1 cellular context compared by ENCODE assay signal in the genomic region with DNA sequence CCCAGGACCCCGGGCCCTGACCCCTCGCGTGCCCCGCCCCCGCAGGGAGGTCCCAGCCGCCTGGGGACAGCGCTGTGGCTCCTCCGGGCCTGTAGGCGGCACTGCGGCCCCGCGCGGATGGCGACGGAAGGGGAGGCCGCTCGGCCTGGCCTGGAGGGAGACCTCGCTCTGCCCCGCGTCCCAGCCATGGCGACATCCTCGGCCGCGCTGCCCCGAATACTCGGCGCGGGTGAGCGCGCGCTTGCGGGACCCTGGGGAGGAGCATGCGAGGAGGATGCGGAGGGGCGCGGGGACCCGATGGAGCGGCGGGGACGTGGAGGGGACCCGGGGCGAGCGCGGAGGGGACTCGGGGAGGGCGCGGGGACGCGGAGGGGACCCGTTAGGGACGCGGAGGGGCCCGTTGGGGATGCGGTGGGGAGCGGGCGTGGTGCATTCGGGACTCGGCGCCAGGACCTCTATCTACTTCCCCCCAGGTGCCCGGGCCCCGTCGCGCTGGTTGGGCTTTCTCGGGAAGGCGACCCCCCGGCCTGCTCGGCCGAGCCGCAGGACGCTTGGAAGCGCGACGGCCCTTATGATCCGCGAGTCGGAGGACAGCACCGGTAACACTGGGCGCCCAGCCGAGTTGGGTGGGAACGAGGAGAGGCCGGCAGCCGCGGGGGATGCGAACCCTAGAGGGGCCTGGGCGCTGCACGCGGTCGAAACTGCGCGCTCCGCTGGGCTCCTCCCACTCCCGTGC.
TF ChIP-seq lines count a peak whose summit lies in the region.

Gene MRPS2, plus strand, starts transcription at position 158 of the 736 bp plus-strand sequence. Its CDS starts 29 bp downstream, at position 187.

TF ChIP-seq in HepG2, 621 proteins besides CTCF, POLR2A, EP300 and RAD21 (continued from another document and continues in another):
- TF ChIP-seq CEBPZ (IDR thresholded peaks at IDR 0.05; ENCODE audit: low read length) (no peak), ZZZ3 (CRISPR knock-in tag; IDR thresholded peaks at IDR 0.05; ENCODE audit: borderline replicate concordance) (peak; percentile 95; the same call in 1 of the 2 replicates), ZNF496 (CRISPR knock-in tag; IDR thresholded peaks at IDR 0.05; ENCODE audit: insufficient replicate concordance) (no peak), JUND (CRISPR knock-in tag; IDR thresholded peaks at IDR 0.05) (no peak), HNF4A (CRISPR knock-in tag; IDR thresholded peaks at IDR 0.05) (peak; percentile 16; the same call in 1 of the 2 replicates), MEIS1 (CRISPR knock-in tag; IDR thresholded peaks at IDR 0.05; ENCODE audit: borderline replicate concordance) (peak; percentile 65; the same call in 1 of the 2 replicates), THAP8 (CRISPR knock-in tag; IDR thresholded peaks at IDR 0.05; ENCODE audit: borderline replicate concordance) (no peak), CREB1 (IDR thresholded peaks at IDR 0.05) (no peak), CREB1 (CRISPR knock-in tag; IDR thresholded peaks at IDR 0.05) (no peak), MBD4 (IDR thresholded peaks at IDR 0.05; ENCODE audit: borderline replicate concordance, low read length) (no peak), RFX1 (IDR thresholded peaks at IDR 0.05) (no peak), FOXM1 (CRISPR knock-in tag; IDR thresholded peaks at IDR 0.05) (0 out of 2 replicates have a peak, but pooled peaks have one; percentile 5), TCF12 (IDR thresholded peaks at IDR 0.05) (no peak), TCF12 (CRISPR knock-in tag; IDR thresholded peaks at IDR 0.05) (0 out of 2 replicates have a peak, but pooled peaks have one; percentile 27), CREB3 (CRISPR knock-in tag; IDR thresholded peaks at IDR 0.05) (no peak), NPAS2 (CRISPR knock-in tag; IDR thresholded peaks at IDR 0.05; ENCODE audit: borderline replicate concordance) (0 out of 2 replicates have a peak, but pooled peaks have one; percentile 6), MED8 (CRISPR knock-in tag; IDR thresholded peaks at IDR 0.05; ENCODE audit: insufficient replicate concordance) (peak; percentile 81), ZFAT (CRISPR knock-in tag; conservative IDR thresholded peaks at IDR 0.05) (no peak), ZFP1 (CRISPR knock-in tag; IDR thresholded peaks at IDR 0.05) (no peak), ZNF850 (CRISPR knock-in tag; conservative IDR thresholded peaks at IDR 0.05) (0 out of 2 replicates have a peak, but pooled peaks have one; percentile 27), FLYWCH1 (CRISPR knock-in tag; IDR thresholded peaks at IDR 0.05) (no peak), PRDM15 (CRISPR knock-in tag; IDR thresholded peaks at IDR 0.05) (0 out of 2 replicates have a peak, but pooled peaks have one; percentile 18), IRX3 (CRISPR knock-in tag; IDR thresholded peaks at IDR 0.05; ENCODE audit: borderline replicate concordance, low read depth) (0 out of 2 replicates have a peak, but pooled peaks have one; percentile 44), ZNF552 (CRISPR knock-in tag; IDR thresholded peaks at IDR 0.05; ENCODE audit: borderline replicate concordance) (peak; percentile 87; the same call in 1 of the 2 replicates), ARNTL (CRISPR knock-in tag; IDR thresholded peaks at IDR 0.05) (no peak; the same call in 1 of the 2 replicates), SOX5 (CRISPR knock-in tag; IDR thresholded peaks at IDR 0.05; ENCODE audit: borderline replicate concordance) (no peak; the same call in 1 of the 2 replicates), ZNF263 (CRISPR knock-in tag; IDR thresholded peaks at IDR 0.05) (no peak)
- TF ChIP-seq, protein P1, sequence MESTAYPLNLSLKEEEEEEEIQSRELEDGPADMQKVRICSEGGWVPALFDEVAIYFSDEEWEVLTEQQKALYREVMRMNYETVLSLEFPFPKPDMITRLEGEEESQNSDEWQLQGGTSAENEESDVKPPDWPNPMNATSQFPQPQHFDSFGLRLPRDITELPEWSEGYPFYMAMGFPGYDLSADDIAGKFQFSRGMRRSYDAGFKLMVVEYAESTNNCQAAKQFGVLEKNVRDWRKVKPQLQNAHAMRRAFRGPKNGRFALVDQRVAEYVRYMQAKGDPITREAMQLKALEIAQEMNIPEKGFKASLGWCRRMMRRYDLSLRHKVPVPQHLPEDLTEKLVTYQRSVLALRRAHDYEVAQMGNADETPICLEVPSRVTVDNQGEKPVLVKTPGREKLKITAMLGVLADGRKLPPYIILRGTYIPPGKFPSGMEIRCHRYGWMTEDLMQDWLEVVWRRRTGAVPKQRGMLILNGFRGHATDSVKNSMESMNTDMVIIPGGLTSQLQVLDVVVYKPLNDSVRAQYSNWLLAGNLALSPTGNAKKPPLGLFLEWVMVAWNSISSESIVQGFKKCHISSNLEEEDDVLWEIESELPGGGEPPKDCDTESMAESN (CRISPR knock-in tag; conservative IDR thresholded peaks at IDR 0.05) = peak; percentile 67
- TF ChIP-seq, protein P2, sequence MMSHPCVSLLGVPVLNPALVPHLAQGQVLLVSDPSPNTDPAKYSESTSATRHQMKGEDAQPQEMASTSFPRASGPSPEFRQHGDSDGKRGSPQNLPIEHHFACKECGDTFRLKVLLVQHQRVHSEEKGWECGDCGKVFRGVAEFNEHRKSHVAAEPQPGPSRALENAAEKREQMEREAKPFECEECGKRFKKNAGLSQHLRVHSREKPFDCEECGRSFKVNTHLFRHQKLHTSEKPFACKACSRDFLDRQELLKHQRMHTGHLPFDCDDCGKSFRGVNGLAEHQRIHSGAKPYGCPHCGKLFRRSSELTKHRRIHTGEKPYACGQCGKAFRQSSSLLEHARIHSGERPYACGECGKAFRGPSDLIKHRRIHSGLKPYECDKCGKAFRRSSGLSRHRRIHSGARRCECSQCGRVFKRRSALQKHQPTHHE (CRISPR knock-in tag; IDR thresholded peaks at IDR 0.05; ENCODE audit: borderline replicate concordance) = peak; percentile 59; the same call in 1 of the 2 replicates
- TF ChIP-seq, protein P3, sequence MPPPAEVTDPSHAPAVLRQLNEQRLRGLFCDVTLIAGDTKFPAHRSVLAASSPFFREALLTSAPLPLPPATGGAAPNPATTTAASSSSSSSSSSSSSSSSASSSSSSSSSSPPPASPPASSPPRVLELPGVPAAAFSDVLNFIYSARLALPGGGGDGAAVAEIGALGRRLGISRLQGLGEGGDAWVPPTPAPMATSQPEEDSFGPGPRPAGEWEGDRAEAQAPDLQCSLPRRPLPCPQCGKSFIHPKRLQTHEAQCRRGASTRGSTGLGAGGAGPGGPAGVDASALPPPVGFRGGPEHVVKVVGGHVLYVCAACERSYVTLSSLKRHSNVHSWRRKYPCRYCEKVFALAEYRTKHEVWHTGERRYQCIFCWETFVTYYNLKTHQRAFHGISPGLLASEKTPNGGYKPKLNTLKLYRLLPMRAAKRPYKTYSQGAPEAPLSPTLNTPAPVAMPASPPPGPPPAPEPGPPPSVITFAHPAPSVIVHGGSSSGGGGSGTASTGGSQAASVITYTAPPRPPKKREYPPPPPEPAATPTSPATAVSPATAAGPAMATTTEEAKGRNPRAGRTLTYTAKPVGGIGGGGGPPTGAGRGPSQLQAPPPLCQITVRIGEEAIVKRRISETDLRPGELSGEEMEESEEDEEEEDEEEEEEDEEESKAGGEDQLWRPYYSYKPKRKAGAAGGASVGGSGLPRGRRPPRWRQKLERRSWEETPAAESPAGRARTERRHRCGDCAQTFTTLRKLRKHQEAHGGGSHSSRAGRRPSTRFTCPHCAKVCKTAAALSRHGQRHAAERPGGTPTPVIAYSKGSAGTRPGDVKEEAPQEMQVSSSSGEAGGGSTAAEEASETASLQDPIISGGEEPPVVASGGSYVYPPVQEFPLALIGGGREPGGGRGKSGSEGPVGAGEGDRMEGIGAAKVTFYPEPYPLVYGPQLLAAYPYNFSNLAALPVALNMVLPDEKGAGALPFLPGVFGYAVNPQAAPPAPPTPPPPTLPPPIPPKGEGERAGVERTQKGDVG (CRISPR knock-in tag; IDR thresholded peaks at IDR 0.05; ENCODE audit: borderline replicate concordance) = no peak
- TF ChIP-seq, protein P4, sequence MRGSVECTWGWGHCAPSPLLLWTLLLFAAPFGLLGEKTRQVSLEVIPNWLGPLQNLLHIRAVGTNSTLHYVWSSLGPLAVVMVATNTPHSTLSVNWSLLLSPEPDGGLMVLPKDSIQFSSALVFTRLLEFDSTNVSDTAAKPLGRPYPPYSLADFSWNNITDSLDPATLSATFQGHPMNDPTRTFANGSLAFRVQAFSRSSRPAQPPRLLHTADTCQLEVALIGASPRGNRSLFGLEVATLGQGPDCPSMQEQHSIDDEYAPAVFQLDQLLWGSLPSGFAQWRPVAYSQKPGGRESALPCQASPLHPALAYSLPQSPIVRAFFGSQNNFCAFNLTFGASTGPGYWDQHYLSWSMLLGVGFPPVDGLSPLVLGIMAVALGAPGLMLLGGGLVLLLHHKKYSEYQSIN (CRISPR knock-in tag; IDR thresholded peaks at IDR 0.05; ENCODE audit: borderline replicate concordance) = no peak
- TF ChIP-seq, protein P5, sequence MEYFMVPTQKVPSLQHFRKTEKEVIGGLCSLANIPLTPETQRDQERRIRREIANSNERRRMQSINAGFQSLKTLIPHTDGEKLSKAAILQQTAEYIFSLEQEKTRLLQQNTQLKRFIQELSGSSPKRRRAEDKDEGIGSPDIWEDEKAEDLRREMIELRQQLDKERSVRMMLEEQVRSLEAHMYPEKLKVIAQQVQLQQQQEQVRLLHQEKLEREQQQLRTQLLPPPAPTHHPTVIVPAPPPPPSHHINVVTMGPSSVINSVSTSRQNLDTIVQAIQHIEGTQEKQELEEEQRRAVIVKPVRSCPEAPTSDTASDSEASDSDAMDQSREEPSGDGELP (IDR thresholded peaks at IDR 0.05; ENCODE audit: borderline replicate concordance, low read depth) = peak; percentile 12; the same call in 1 of the 2 replicates
- TF ChIP-seq, protein P6, sequence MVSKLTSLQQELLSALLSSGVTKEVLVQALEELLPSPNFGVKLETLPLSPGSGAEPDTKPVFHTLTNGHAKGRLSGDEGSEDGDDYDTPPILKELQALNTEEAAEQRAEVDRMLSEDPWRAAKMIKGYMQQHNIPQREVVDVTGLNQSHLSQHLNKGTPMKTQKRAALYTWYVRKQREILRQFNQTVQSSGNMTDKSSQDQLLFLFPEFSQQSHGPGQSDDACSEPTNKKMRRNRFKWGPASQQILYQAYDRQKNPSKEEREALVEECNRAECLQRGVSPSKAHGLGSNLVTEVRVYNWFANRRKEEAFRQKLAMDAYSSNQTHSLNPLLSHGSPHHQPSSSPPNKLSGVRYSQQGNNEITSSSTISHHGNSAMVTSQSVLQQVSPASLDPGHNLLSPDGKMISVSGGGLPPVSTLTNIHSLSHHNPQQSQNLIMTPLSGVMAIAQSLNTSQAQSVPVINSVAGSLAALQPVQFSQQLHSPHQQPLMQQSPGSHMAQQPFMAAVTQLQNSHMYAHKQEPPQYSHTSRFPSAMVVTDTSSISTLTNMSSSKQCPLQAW (CRISPR knock-in tag; IDR thresholded peaks at IDR 0.05) = no peak
